1 cellular context compared by ENCODE assay signal in the genomic region with DNA sequence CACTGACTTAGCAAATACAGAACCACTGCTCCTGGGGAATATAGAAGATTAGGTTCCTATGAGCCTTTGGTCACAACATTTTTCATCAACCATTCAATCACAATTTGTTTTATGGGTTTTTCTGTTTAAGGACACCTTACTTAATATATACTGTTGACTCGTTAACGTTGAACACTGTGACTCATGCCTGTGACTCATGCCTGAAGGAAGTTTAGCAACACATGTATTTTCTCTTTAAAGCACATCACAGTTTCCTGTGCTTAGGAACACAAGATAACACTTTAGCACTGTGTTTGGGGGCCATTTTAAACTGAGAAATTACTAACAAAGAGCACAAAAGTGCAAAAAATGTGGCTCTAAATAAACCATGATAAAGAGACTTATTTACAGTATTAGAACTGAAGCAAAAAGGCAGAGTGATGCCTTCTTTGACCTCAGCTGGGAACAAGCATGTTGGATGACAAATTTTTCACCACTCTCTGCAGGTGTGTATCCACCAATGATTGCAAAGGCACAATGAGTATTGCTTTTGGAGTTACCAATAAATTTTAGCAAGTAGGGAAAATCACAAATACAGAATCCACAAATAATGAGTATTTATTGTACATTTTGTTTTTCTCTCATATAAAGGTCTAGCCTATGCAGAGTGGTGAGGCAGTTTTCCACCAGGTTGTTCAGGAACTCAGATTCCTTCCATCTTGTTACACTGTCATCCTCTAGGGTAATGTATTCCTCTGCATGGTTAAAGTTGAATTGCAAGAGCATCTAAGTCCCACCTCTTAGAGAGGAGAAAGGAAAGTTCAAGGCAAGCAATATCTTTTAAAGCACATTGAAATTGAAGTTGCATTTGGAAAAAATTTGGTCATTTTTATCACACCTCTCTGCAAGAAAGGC.
TF ChIP-seq lines count a peak whose summit lies in the region.

No MANE protein-coding gene starts in this region.

TF ChIP-seq in HCT116, 20 proteins besides CTCF, POLR2A, EP300 and RAD21 (continued from another document):
- TF ChIP-seq, protein P1, sequence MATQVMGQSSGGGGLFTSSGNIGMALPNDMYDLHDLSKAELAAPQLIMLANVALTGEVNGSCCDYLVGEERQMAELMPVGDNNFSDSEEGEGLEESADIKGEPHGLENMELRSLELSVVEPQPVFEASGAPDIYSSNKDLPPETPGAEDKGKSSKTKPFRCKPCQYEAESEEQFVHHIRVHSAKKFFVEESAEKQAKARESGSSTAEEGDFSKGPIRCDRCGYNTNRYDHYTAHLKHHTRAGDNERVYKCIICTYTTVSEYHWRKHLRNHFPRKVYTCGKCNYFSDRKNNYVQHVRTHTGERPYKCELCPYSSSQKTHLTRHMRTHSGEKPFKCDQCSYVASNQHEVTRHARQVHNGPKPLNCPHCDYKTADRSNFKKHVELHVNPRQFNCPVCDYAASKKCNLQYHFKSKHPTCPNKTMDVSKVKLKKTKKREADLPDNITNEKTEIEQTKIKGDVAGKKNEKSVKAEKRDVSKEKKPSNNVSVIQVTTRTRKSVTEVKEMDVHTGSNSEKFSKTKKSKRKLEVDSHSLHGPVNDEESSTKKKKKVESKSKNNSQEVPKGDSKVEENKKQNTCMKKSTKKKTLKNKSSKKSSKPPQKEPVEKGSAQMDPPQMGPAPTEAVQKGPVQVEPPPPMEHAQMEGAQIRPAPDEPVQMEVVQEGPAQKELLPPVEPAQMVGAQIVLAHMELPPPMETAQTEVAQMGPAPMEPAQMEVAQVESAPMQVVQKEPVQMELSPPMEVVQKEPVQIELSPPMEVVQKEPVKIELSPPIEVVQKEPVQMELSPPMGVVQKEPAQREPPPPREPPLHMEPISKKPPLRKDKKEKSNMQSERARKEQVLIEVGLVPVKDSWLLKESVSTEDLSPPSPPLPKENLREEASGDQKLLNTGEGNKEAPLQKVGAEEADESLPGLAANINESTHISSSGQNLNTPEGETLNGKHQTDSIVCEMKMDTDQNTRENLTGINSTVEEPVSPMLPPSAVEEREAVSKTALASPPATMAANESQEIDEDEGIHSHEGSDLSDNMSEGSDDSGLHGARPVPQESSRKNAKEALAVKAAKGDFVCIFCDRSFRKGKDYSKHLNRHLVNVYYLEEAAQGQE (IDR thresholded peaks at IDR 0.05; ENCODE audit: low read depth), result no peak
- TF ChIP-seq CEBPB (IDR thresholded peaks at IDR 0.05; ENCODE audit: low read depth) (peak; percentile 91), YY1 (IDR thresholded peaks at IDR 0.05; ENCODE audit: extremely low read depth, insufficient replicate concordance, low read depth, low read length) (no peak), SIN3A (IDR thresholded peaks at IDR 0.05; ENCODE audit: low read depth) (no peak), FOSL1 (IDR thresholded peaks at IDR 0.05; ENCODE audit: low read depth) (peak; percentile 95), POLR2AphosphoS5 (IDR thresholded peaks at IDR 0.05; ENCODE audit: low read depth, low read length) (no peak; the same call in 1 of the 2 replicates), ZFX (IDR thresholded peaks at IDR 0.05) (no peak), ZNF274 (IDR thresholded peaks at IDR 0.05; ENCODE audit: low read depth, low read length) (no peak), TCF7L2 (IDR thresholded peaks at IDR 0.05; ENCODE audit: borderline replicate concordance, extremely low read depth, insufficient read depth, insufficient read length) (peak; percentile 8)
